ENCODE assay signal across 1 cellular context in the genomic region with DNA sequence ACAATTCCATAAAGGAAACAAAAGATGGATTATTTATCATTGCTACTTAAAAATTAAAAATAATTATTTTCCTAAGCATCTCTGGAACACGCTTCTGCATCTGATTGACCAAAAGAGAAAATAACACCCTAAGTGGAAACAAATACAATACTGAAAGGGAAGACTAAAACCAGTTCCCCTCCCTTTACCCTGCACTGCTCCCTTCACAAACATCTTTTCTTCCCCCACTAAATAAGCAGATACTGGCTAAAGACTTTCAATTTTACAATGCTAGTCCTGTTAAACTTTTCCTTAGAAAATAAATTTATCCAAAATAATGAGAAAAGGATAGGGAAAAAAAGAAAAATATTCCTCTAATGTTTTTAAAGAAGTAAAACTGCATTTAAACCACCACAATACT.
TF ChIP-seq lines count a peak whose summit lies in the region.

No MANE protein-coding gene starts in this region.

TF ChIP-seq in IMR-90, 13 proteins besides CTCF, POLR2A, EP300 and RAD21:
- TF ChIP-seq SMC3 (IDR thresholded peaks at IDR 0.05; ENCODE audit: low read depth, low read length) (no peak), MAFK (IDR thresholded peaks at IDR 0.05; ENCODE audit: low read depth, low read length) (no peak), BHLHE40 (IDR thresholded peaks at IDR 0.05; ENCODE audit: low read depth, low read length) (no peak), RFX5 (IDR thresholded peaks at IDR 0.05; ENCODE audit: low read depth, low read length) (no peak)
